Comparison of ENCODE assay signal across 21 cellular contexts in the genomic region with DNA sequence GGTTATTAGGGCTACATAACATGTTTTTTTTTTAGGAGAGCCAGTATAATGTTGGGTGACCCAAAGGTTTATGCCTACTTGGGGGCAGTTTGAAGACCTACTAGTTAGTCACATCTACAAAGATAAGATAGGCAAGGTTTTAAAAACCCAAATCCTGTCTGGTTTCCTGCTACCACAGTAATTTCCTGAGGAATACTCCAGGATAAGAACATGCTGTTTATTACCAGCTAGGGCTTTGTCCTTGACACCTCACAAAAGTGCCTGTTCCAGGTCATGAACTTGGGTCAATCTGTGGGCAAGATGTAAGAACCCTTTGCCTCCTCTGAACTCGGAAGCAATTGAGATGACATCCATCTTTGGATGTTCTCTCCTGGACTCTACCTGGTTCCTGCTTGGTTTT. TPM values are rescaled to one million over a fixed set of nuclear protein-coding genes. Genes with fewer than 3 reads are reported as not detected.
DNase-seq lines count a peak whose midpoint lies in the region; ATAC-seq, FAIRE-seq and TF ChIP-seq lines count a peak whose summit lies in the region.
"Had no signal": no experiment of that assay in that cellular context is flagged by ENCODE, and none has a peak within 500 bp of the region (broad histone marks: within the 10 kb centered on the region; RNA-seq: fewer than 3 reads in every experiment).

No MANE protein-coding gene starts in this region.

- H3K27me3 ChIP-seq in neutrophil = no peaks in the 10 kb centered on the region

- peaks cover 83% of the 10 kb centered on the region for H3K4me1 Mint-ChIP-seq in activated CD8-positive, alpha-beta T cell treated with anti-CD3 and anti-CD28 coated beads for 36 hours (ENCODE audit: low read depth)
- peaks cover 56% of the 10 kb centered on the region for H3K4me1 Mint-ChIP-seq in activated CD8-positive, alpha-beta T cell treated with anti-CD3 and anti-CD28 coated beads, Interleukin-2, amount 10 ng/mL, durations not matched to agents 7 days and 5 days (ENCODE audit: low read depth)
- H3K4me1 Mint-ChIP-seq in central memory CD8-positive, alpha-beta T cell = peaks cover 74% of the 10 kb centered on the region

- TF ChIP-seq POLR2A in GM12891 (IDR thresholded peaks at IDR 0.05; ENCODE audit: low read depth, low read length) = no peak

- no peak for ATAC-seq in activated CD8-positive, alpha-beta T cell treated with anti-CD3 and anti-CD28 coated beads for 36 hours
- no peak for ATAC-seq in activated CD8-positive, alpha-beta T cell treated with anti-CD3 and anti-CD28 coated beads, Interleukin-2, amount 10 ng/mL, durations not matched to agents 7 days and 5 days
- no peak for ATAC-seq in central memory CD8-positive, alpha-beta T cell (replicated peaks; ENCODE audit: extremely low read depth, poor library complexity, severe bottlenecking)
- no peak for ATAC-seq in HG03432 (IDR thresholded peaks at IDR 0.05; ENCODE audit: unreplicated experiment)

- POLR2A ChIA-PET in activated CD8-positive, alpha-beta T cell treated with anti-CD3 and anti-CD28 coated beads for 36 hours (lab: Charles Lee) = interaction anchor here (0.6 to 1.7 kb wide), 2 partner anchors 15 to 88 kb away, joined by 4 read pairs; no protein-coding TSS in a partner anchor
- POLR2A ChIA-PET in activated CD8-positive, alpha-beta T cell treated with anti-CD3 and anti-CD28 coated beads, Interleukin-2, amount 10 ng/mL, durations not matched to agents 7 days and 5 days (lab: Charles Lee) = no interaction called here

- H3K4me3 ChIP-seq in neutrophil (ENCODE audit: low read depth in 1 of 2, low read length in 1 of 2) = no peak overlapping the region

- no peak for DNase-seq in activated CD8-positive, alpha-beta T cell treated with anti-CD3 and anti-CD28 coated beads for 36 hours
- DNase-seq in activated CD8-positive, alpha-beta T cell treated with anti-CD3 and anti-CD28 coated beads, Interleukin-2, amount 10 ng/mL, durations not matched to agents 7 days and 5 days = no peak
- DNase-seq in GM12891 (ENCODE audit: insufficient read length, low spot score) (no peak), SIG-M5 treated with dmso at 0.1 percent for 504 hours (lab: John Stamatoyannopoulos, UW; ENCODE audit: unreplicated experiment) (no peak), NCI-H2171 (lab: John Stamatoyannopoulos, UW) (no peak)
- DNase-seq in central memory CD8-positive, alpha-beta T cell (ENCODE audit: low spot score in 2 of 2) = no peak
- DNase-seq: AML-193; DMS53; EL; H7; HFFc6; MV-4-11; NCI-H1694 treated with DMSO at 0.1 percent for 48 hours; NCI-H510A; NCI-H748 treated with DMSO at 0.1 percent for 48 hours; NK-92 treated with Interleukin-12 subunit alpha and Interleukin-12 subunit beta, amount 100 ng/mL, for 24 hours; Right ventricle myocardium superior had no signal

- H3K4me1 ChIP-seq in neutrophil (ENCODE audit: control insufficient read depth in 1 of 2, insufficient read depth in 1 of 2, low read depth in 1 of 2, low read length in 1 of 2) = peaks cover 53 to 66% of the 10 kb centered on the region in 2 experiments

- no peak overlapping the region for H3K4me3 Mint-ChIP-seq in activated CD8-positive, alpha-beta T cell treated with anti-CD3 and anti-CD28 coated beads for 36 hours
- no peak overlapping the region for H3K4me3 Mint-ChIP-seq in activated CD8-positive, alpha-beta T cell treated with anti-CD3 and anti-CD28 coated beads, Interleukin-2, amount 10 ng/mL, durations not matched to agents 7 days and 5 days
- H3K4me3 Mint-ChIP-seq in central memory CD8-positive, alpha-beta T cell = no peak overlapping the region

- peak; percentile 54 for FAIRE-seq in GM12891 (lab: Jason Lieb, UNC)

- peaks cover 16% of the 10 kb centered on the region for H3K36me3 ChIP-seq in neutrophil

- peak overlapping the region; percentile 99 for H3K27ac Mint-ChIP-seq in activated CD8-positive, alpha-beta T cell treated with anti-CD3 and anti-CD28 coated beads for 36 hours
- H3K27ac Mint-ChIP-seq in activated CD8-positive, alpha-beta T cell treated with anti-CD3 and anti-CD28 coated beads, Interleukin-2, amount 10 ng/mL, durations not matched to agents 7 days and 5 days = no peak overlapping the region
- H3K27ac Mint-ChIP-seq in central memory CD8-positive, alpha-beta T cell (ENCODE audit: low read depth) = peak overlapping the region; percentile 70

- CTCF ChIA-PET in activated CD8-positive, alpha-beta T cell treated with anti-CD3 and anti-CD28 coated beads for 36 hours (lab: Charles Lee) = interaction anchor here (0.7 to 0.8 kb wide), 2 partner anchors 81 to 245 kb away, joined by 3 to 4 read pairs; no protein-coding TSS in a partner anchor
- CTCF ChIA-PET in activated CD8-positive, alpha-beta T cell treated with anti-CD3 and anti-CD28 coated beads, Interleukin-2, amount 10 ng/mL, durations not matched to agents 7 days and 5 days (lab: Charles Lee) = no interaction called here

- no peaks in the 10 kb centered on the region for H3K27me3 Mint-ChIP-seq in activated CD8-positive, alpha-beta T cell treated with anti-CD3 and anti-CD28 coated beads for 36 hours
- H3K27me3 Mint-ChIP-seq in activated CD8-positive, alpha-beta T cell treated with anti-CD3 and anti-CD28 coated beads, Interleukin-2, amount 10 ng/mL, durations not matched to agents 7 days and 5 days (ENCODE audit: low read depth) = no peaks in the 10 kb centered on the region
- H3K27me3 Mint-ChIP-seq in central memory CD8-positive, alpha-beta T cell = no peaks in the 10 kb centered on the region

- peaks cover 7% of the 10 kb centered on the region for H3K9me3 Mint-ChIP-seq in activated CD8-positive, alpha-beta T cell treated with anti-CD3 and anti-CD28 coated beads for 36 hours
- no peaks in the 10 kb centered on the region for H3K9me3 Mint-ChIP-seq in activated CD8-positive, alpha-beta T cell treated with anti-CD3 and anti-CD28 coated beads, Interleukin-2, amount 10 ng/mL, durations not matched to agents 7 days and 5 days (ENCODE audit: insufficient read depth)
- no peaks in the 10 kb centered on the region for H3K9me3 Mint-ChIP-seq in central memory CD8-positive, alpha-beta T cell
- H3K9me3 Mint-ChIP-seq: HFFc6 had no signal

- no peaks in the 10 kb centered on the region for H3K9me3 ChIP-seq in neutrophil

- H3K36me3 Mint-ChIP-seq in activated CD8-positive, alpha-beta T cell treated with anti-CD3 and anti-CD28 coated beads for 36 hours (ENCODE audit: low read depth) = peaks cover 13% of the 10 kb centered on the region
- H3K36me3 Mint-ChIP-seq in activated CD8-positive, alpha-beta T cell treated with anti-CD3 and anti-CD28 coated beads, Interleukin-2, amount 10 ng/mL, durations not matched to agents 7 days and 5 days (ENCODE audit: low read depth) = peaks cover 12% of the 10 kb centered on the region
- peaks cover 16% of the 10 kb centered on the region for H3K36me3 Mint-ChIP-seq in central memory CD8-positive, alpha-beta T cell (ENCODE audit: insufficient read depth)

- TF ChIP-seq CTCF in activated CD8-positive, alpha-beta T cell treated with anti-CD3 and anti-CD28 coated beads for 36 hours (IDR thresholded peaks at IDR 0.05) = no peak
- no peak for TF ChIP-seq CTCF in neutrophil (IDR thresholded peaks at IDR 0.05)

- H3K27ac ChIP-seq in neutrophil = peak overlapping the region; percentile 99
- H3K27ac ChIP-seq: 22Rv1, KMS-11 had no signal

- intact Hi-C loops in activated CD8-positive, alpha-beta T cell treated with anti-CD3 and anti-CD28 coated beads for 36 hours (cut with micrococcal nuclease) = loop anchor here (10.0 kb wide), 2 partner anchors 218 to 242 kb away; no protein-coding TSS in a partner anchor

TF ChIP-seq in GM12891, 5 proteins besides CTCF, POLR2A, EP300 and RAD21:
- TF ChIP-seq POLR2AphosphoS5 (IDR thresholded peaks at IDR 0.05; ENCODE audit: low read depth, low read length) = no peak
- TF ChIP-seq PAX5 (IDR thresholded peaks at IDR 0.05; ENCODE audit: insufficient read depth, low read length, severe bottlenecking) = no peak

RNA-seq across cellular contexts. Expression of a gene that starts 38.2 kb away (rescaled TPM):
- total RNA-seq in activated CD8-positive, alpha-beta T cell treated with anti-CD3 and anti-CD28 coated beads for 36 hours = 10 to 100 TPM; 18.8 to 22.6 TPM
- total RNA-seq in activated CD8-positive, alpha-beta T cell treated with anti-CD3 and anti-CD28 coated beads, Interleukin-2, amount 10 ng/mL, durations not matched to agents 7 days and 5 days = 10 to 100 TPM; 30.1 to 33.2 TPM
- 12.0 TPM for polyA plus RNA-seq in GM12891 (2012; ENCODE audit: low read depth, missing spikeins)
